ENCODE assay signal across 23 cellular contexts in genomic region chr7:21914671-21915070, GRCh38.
"Had no signal": no experiment of that assay in that cellular context is flagged by ENCODE, and none has a peak within 500 bp of the region (broad histone marks: within the 10 kb centered on the region; RNA-seq: fewer than 3 reads in every experiment).

No MANE protein-coding gene starts in this region.

- H3K4me3 ChIP-seq: coronary artery, esophagus squamous epithelium, prostate gland, suprapubic skin, upper lobe of right lung had no signal

- H3K4me1 ChIP-seq: prostate gland, upper lobe of right lung had no signal

- H3K9me3 Mint-ChIP-seq: activated CD4-positive, alpha-beta memory T cell treated with anti-CD3 and anti-CD28 coated beads for 36 hours; central memory CD8-positive, alpha-beta T cell; nephron had no signal

- H3K9me3 ChIP-seq: esophagus squamous epithelium, prostate gland, suprapubic skin, upper lobe of right lung had no signal

- H3K27me3 Mint-ChIP-seq: activated CD4-positive, alpha-beta memory T cell treated with anti-CD3 and anti-CD28 coated beads for 36 hours; activated naive CD8-positive, alpha-beta T cell; brain had no signal

- DNase-seq: activated CD4-positive, alpha-beta memory T cell treated with anti-CD3 and anti-CD28 coated beads for 36 hours; activated gamma-delta T cell; activated T-cell treated with anti-CD3 and anti-CD28 coated beads, Interleukin-2, amount 50 U/mL, for 48 hours; amniotic stem cell; esophagus squamous epithelium; glutamatergic neuron; hypothalamus; left ventricle myocardium superior; mesendoderm; right cardiac atrium; small intestine; stimulated activated CD4-positive, alpha-beta T cell treated with anti-CD3 and anti-CD28 coated beads, Interleukin-4, amount 100 ng/mL, for 4 hours; stimulated activated CD8-positive, alpha-beta memory T cell treated with anti-CD3 and anti-CD28 coated beads, Interleukin-4, amount 100 ng/mL, for 48 hours; stimulated activated naive CD8-positive, alpha-beta T cell treated with anti-CD3 and anti-CD28 coated beads, Interleukin-15, Interleukin-2, amounts not matched to agents 100 U/mL and 50 U/mL, for 24 hours; T-helper 9 cell; upper lobe of right lung had no signal

- H3K4me3 Mint-ChIP-seq: activated CD4-positive, alpha-beta memory T cell treated with anti-CD3 and anti-CD28 coated beads for 36 hours; activated naive CD8-positive, alpha-beta T cell; brain; central memory CD8-positive, alpha-beta T cell; nephron had no signal

- H3K27ac Mint-ChIP-seq: activated CD4-positive, alpha-beta memory T cell treated with anti-CD3 and anti-CD28 coated beads for 36 hours; activated naive CD8-positive, alpha-beta T cell; nephron had no signal

- H3K27me3 ChIP-seq: esophagus squamous epithelium, suprapubic skin, upper lobe of right lung had no signal

- ATAC-seq: left ventricle myocardium superior; right cardiac atrium; stimulated activated naive CD8-positive, alpha-beta T cell treated with anti-CD3 and anti-CD28 coated beads, Interleukin-15, Interleukin-2, amounts not matched to agents 100 U/mL and 50 U/mL, for 24 hours; upper lobe of right lung had no signal

- H3K27ac ChIP-seq: coronary artery, esophagus squamous epithelium, prostate gland, suprapubic skin, upper lobe of right lung had no signal

- H3K36me3 ChIP-seq: prostate gland had no signal

- H3K4me1 Mint-ChIP-seq: central memory CD8-positive, alpha-beta T cell had no signal
